ENCODE assay signal across 1 cellular context in genomic region chr12:46357438-46358324, GRCh38.
TF ChIP-seq lines count a peak whose summit lies in the region.

No MANE protein-coding gene starts in this region.

TF ChIP-seq in HepG2, 621 proteins besides CTCF, POLR2A, EP300 and RAD21 (continued from another document and continues in another):
- no peak for TF ChIP-seq ARID4A (CRISPR knock-in tag; IDR thresholded peaks at IDR 0.05; ENCODE audit: borderline replicate concordance)
- TF ChIP-seq ZNF513 (CRISPR knock-in tag; conservative IDR thresholded peaks at IDR 0.05), result no peak; the same call in 1 of the 2 replicates
- TF ChIP-seq ZGPAT (CRISPR knock-in tag; IDR thresholded peaks at IDR 0.05), result peak; percentile 82
- TF ChIP-seq PPARG (CRISPR knock-in tag; conservative IDR thresholded peaks at IDR 0.05), result peak; percentile 40
- peak; percentile 46; the same call in 1 of the 2 replicates for TF ChIP-seq TFE3 (CRISPR knock-in tag; IDR thresholded peaks at IDR 0.05)
- TF ChIP-seq TSC22D2 (CRISPR knock-in tag; IDR thresholded peaks at IDR 0.05; ENCODE audit: borderline replicate concordance), result peak; percentile 70; the same call in 1 of the 2 replicates
- TF ChIP-seq GATAD1 (CRISPR knock-in tag; IDR thresholded peaks at IDR 0.05), result peak; percentile 27; the same call in 1 of the 2 replicates
- TF ChIP-seq TOE1 (CRISPR knock-in tag; IDR thresholded peaks at IDR 0.05), result 0 out of 2 replicates have a peak, but pooled peaks have one; percentile 2
- TF ChIP-seq PRMT3 (CRISPR knock-in tag; IDR thresholded peaks at IDR 0.05; ENCODE audit: borderline replicate concordance, low read depth), result peak; percentile 58
- TF ChIP-seq ZFX (CRISPR knock-in tag; IDR thresholded peaks at IDR 0.05; ENCODE audit: low read depth), result peak; percentile 55
- TF ChIP-seq ARNT (IDR thresholded peaks at IDR 0.05), result no peak
- no peak for TF ChIP-seq ZNF839 (CRISPR knock-in tag; IDR thresholded peaks at IDR 0.05; ENCODE audit: borderline replicate concordance)
- no peak for TF ChIP-seq YY1 (IDR thresholded peaks at IDR 0.05; ENCODE audit: insufficient read depth, insufficient replicate concordance, low read depth, low read length)
- TF ChIP-seq ZNF75D (CRISPR knock-in tag; IDR thresholded peaks at IDR 0.05; ENCODE audit: borderline replicate concordance), result no peak
- no peak for TF ChIP-seq CSRNP2 (CRISPR knock-in tag; conservative IDR thresholded peaks at IDR 0.05; ENCODE audit: low read depth)
- TF ChIP-seq ZNF724P (CRISPR knock-in tag; IDR thresholded peaks at IDR 0.05; ENCODE audit: borderline replicate concordance), result peak; percentile 83
- peak; percentile 93 for TF ChIP-seq IKZF5 (CRISPR knock-in tag; IDR thresholded peaks at IDR 0.05)
- peak; percentile 44; the same call in 1 of the 2 replicates for TF ChIP-seq ZNF431 (CRISPR knock-in tag; IDR thresholded peaks at IDR 0.05; ENCODE audit: borderline replicate concordance, low read depth)
- TF ChIP-seq SIN3A (IDR thresholded peaks at IDR 0.05; ENCODE audit: borderline replicate concordance, low read depth, low read length), result peak; percentile 96
- 0 out of 2 replicates have a peak, but pooled peaks have one; percentile 60 for TF ChIP-seq TARDBP (CRISPR knock-in tag; IDR thresholded peaks at IDR 0.05)
- peak; percentile 73; the same call in 1 of the 2 replicates for TF ChIP-seq ZNF589 (CRISPR knock-in tag; conservative IDR thresholded peaks at IDR 0.05)
- no peak for TF ChIP-seq MAF1 (CRISPR knock-in tag; IDR thresholded peaks at IDR 0.05; ENCODE audit: borderline replicate concordance)
- TF ChIP-seq HMGXB3 (CRISPR knock-in tag; IDR thresholded peaks at IDR 0.05; ENCODE audit: borderline replicate concordance), result peak; percentile 77; the same call in 1 of the 2 replicates
- no peak; the same call in 1 of the 2 replicates for TF ChIP-seq ATRX (CRISPR knock-in tag; IDR thresholded peaks at IDR 0.05; ENCODE audit: borderline replicate concordance)
- no peak; the same call in 1 of the 2 replicates for TF ChIP-seq ZNF3 (CRISPR knock-in tag; IDR thresholded peaks at IDR 0.05)
- peak; percentile 33; the same call in 1 of the 2 replicates for TF ChIP-seq ATF7-NPFF (CRISPR knock-in tag; IDR thresholded peaks at IDR 0.05; ENCODE audit: low read depth)
- no peak for TF ChIP-seq ZNF543 (CRISPR knock-in tag; IDR thresholded peaks at IDR 0.05)
- TF ChIP-seq ERF (CRISPR knock-in tag; IDR thresholded peaks at IDR 0.05), result peak; percentile 65
- no peak for TF ChIP-seq TFDP1 (CRISPR knock-in tag; IDR thresholded peaks at IDR 0.05; ENCODE audit: borderline replicate concordance)
- peak; percentile 98 for TF ChIP-seq ZC3H13 (CRISPR knock-in tag; IDR thresholded peaks at IDR 0.05)
- 0 out of 2 replicates have a peak, but pooled peaks have one; percentile 15 for TF ChIP-seq ZFY (CRISPR knock-in tag; IDR thresholded peaks at IDR 0.05)
- TF ChIP-seq NKX3-1 (CRISPR knock-in tag; IDR thresholded peaks at IDR 0.05), result peak; percentile 94
- peak; percentile 6; the same call in 1 of the 2 replicates for TF ChIP-seq SP5 (CRISPR knock-in tag; IDR thresholded peaks at IDR 0.05; ENCODE audit: borderline replicate concordance, low read depth)
- TF ChIP-seq BRCA1 (CRISPR knock-in tag; IDR thresholded peaks at IDR 0.05), result peak; percentile 33; the same call in 1 of the 2 replicates
- no peak for TF ChIP-seq MLLT10 (CRISPR knock-in tag; IDR thresholded peaks at IDR 0.05)
